In the genomic region with DNA sequence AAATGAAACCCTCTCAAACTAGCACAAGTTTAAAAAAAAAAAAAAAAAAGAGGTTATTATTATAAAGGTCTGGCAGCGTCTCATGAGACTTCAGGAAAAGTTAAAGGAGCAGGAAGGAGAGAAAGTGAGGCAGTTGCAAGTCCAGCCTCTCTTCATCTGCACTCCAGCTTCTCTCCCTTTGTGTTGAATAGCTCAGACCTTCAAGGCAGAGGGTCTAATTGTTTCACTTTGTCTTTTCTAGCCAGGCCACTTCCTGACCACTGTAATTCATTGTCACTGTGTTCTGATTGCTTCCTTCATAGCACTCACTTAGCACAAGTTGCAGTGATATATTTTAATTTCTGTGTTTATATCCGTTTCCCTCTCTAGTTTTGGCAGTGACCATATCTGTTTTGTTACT, we compare ENCODE assay signal across 8 cellular contexts.
DNase-seq lines count a peak whose midpoint lies in the region; ATAC-seq and TF ChIP-seq lines count a peak whose summit lies in the region.

No MANE protein-coding gene starts in this region.

- TF ChIP-seq CTCF in Peyer's patch (IDR thresholded peaks at IDR 0.05) (no peak), OCI-LY7 (conservative IDR thresholded peaks at IDR 0.05; ENCODE audit: low read length) (no peak)

- H3K4me1 Mint-ChIP-seq in activated naive CD4-positive, alpha-beta T cell treated with anti-CD3 and anti-CD28 coated beads, Interleukin-2, amount 10 ng/mL, durations not matched to agents 7 days and 5 days = peaks cover 24% of the 10 kb centered on the region

- DNase-seq in Peyer's patch (no peak), right cardiac atrium (no peak), amniotic stem cell (lab: John Stamatoyannopoulos, UW) (no peak), G401 (ENCODE audit: low spot score) (no peak), OCI-LY7 (ENCODE audit: low spot score) (no peak)
- no peak for DNase-seq in activated naive CD4-positive, alpha-beta T cell treated with anti-CD3 and anti-CD28 coated beads, Interleukin-2, amount 10 ng/mL, durations not matched to agents 7 days and 5 days

- ATAC-seq in GM21619 (IDR thresholded peaks at IDR 0.05; ENCODE audit: unreplicated experiment) (peak; percentile 63), right cardiac atrium (peak; percentile 40 to 45)

- H3K27me3 ChIP-seq in ACC112 (ENCODE audit: insufficient read depth, low read length) (no peaks in the 10 kb centered on the region), Peyer's patch (no peaks in the 10 kb centered on the region), right cardiac atrium (ENCODE audit: control insufficient read depth, insufficient read depth) (no peaks in the 10 kb centered on the region)

- no peak overlapping the region for H3K4me2 ChIP-seq in OCI-LY7 (ENCODE audit: low read length)

- no peaks in the 10 kb centered on the region for H3K9me3 Mint-ChIP-seq in activated naive CD4-positive, alpha-beta T cell treated with anti-CD3 and anti-CD28 coated beads, Interleukin-2, amount 10 ng/mL, durations not matched to agents 7 days and 5 days

- no peaks in the 10 kb centered on the region for H3K27me3 Mint-ChIP-seq in activated naive CD4-positive, alpha-beta T cell treated with anti-CD3 and anti-CD28 coated beads, Interleukin-2, amount 10 ng/mL, durations not matched to agents 7 days and 5 days

- no peak for TF ChIP-seq POLR2A in Peyer's patch (IDR thresholded peaks at IDR 0.05)

- intact Hi-C loops in right cardiac atrium (cut with DNase I) = loop anchor here in 1 of 4 donors (10.0 kb wide), 1 partner anchor 102 kb away; the partner anchor contains the start of gene SPATS2L
- intact Hi-C loops in OCI-LY7 (cut with micrococcal nuclease; ENCODE audit: unreplicated experiment) = no loop called here

- H3K9me3 ChIP-seq in Peyer's patch (no peaks in the 10 kb centered on the region), right cardiac atrium (ENCODE audit: control insufficient read depth, low read length) (no peaks in the 10 kb centered on the region), OCI-LY7 (ENCODE audit: low read length) (no peaks in the 10 kb centered on the region)

- no peaks in the 10 kb centered on the region for H4K20me1 ChIP-seq in OCI-LY7 (ENCODE audit: insufficient read depth, low read length)

- no peak overlapping the region for H3K27ac Mint-ChIP-seq in activated naive CD4-positive, alpha-beta T cell treated with anti-CD3 and anti-CD28 coated beads, Interleukin-2, amount 10 ng/mL, durations not matched to agents 7 days and 5 days

- H3K27ac ChIP-seq in ACC112 (ENCODE audit: low read depth, low read length) (peak overlapping the region; percentile 88), Peyer's patch (peak overlapping the region in 3 of 4 donors; percentile 65 to 88 (median 72)), right cardiac atrium (ENCODE audit: low read length) (peak overlapping the region; percentile 48), OCI-LY7 (ENCODE audit: low read depth, low read length, poor library complexity, severe bottlenecking) (no peak overlapping the region)

- no peak overlapping the region for H2AFZ ChIP-seq in ACC112 (ENCODE audit: low read length, unreplicated experiment)
- H2AFZ ChIP-seq in OCI-LY7 (ENCODE audit: low read length) = no peak overlapping the region

- CTCF ChIA-PET in activated naive CD4-positive, alpha-beta T cell treated with anti-CD3 and anti-CD28 coated beads, Interleukin-2, amount 10 ng/mL, durations not matched to agents 7 days and 5 days (lab: Charles Lee) = interaction anchor here (1.3 kb wide), 1 partner anchor 9 kb away, joined by 4 read pairs; no protein-coding TSS in a partner anchor
- CTCF ChIA-PET in OCI-LY7 (lab: Charles Lee; ENCODE audit: unreplicated experiment) = no interaction called here

- no peaks in the 10 kb centered on the region for H3K36me3 Mint-ChIP-seq in activated naive CD4-positive, alpha-beta T cell treated with anti-CD3 and anti-CD28 coated beads, Interleukin-2, amount 10 ng/mL, durations not matched to agents 7 days and 5 days

- BruUV-seq in OCI-LY7 (replicated peaks; lab: Mats Ljungman, UMichigan) = no TSS peak

- H3K4me3 ChIP-seq in ACC112 (ENCODE audit: low read depth, low read length) = 0 out of 2 replicates have a peak overlapping the region, but pooled peaks have one; percentile 19
- no peak overlapping the region for H3K4me3 ChIP-seq in Peyer's patch
- no peak overlapping the region for H3K4me3 ChIP-seq in right cardiac atrium (ENCODE audit: low read length)
- H3K4me3 ChIP-seq in OCI-LY7 (ENCODE audit: low read depth, low read length, poor library complexity, severe bottlenecking) = no peak overlapping the region

- H3K36me3 ChIP-seq in ACC112 (ENCODE audit: insufficient read depth, low read length) = no peaks in the 10 kb centered on the region
- no peaks in the 10 kb centered on the region for H3K36me3 ChIP-seq in Peyer's patch
- no peaks in the 10 kb centered on the region for H3K36me3 ChIP-seq in OCI-LY7 (ENCODE audit: insufficient read depth, low read length)

- no peaks in the 10 kb centered on the region for H3K9me2 ChIP-seq in OCI-LY7 (ENCODE audit: insufficient read depth, low read length)

- POLR2A ChIA-PET in OCI-LY7 (lab: Charles Lee) = interaction anchor here (1.4 to 2.0 kb wide), 2 partner anchors 9 to 28 kb away, joined by 3 to 8 read pairs; no protein-coding TSS in a partner anchor

- in situ Hi-C loops in G401 (cut with HindIII; ENCODE audit: low sequenced_read_pairs) = no loop called here

- WGBS in right cardiac atrium = 23% methylated on average over 2 of the region's 2 CpGs

- H3K4me1 ChIP-seq in ACC112 (ENCODE audit: control insufficient read depth, insufficient read depth, low read length, unreplicated experiment) (peaks cover 71% of the 10 kb centered on the region), Peyer's patch (peaks cover 0 to 44% (median 4%) of the 10 kb centered on the region in 4 donors), right cardiac atrium (ENCODE audit: control insufficient read depth, insufficient read depth, low read length) (peaks cover 9% of the 10 kb centered on the region), OCI-LY7 (ENCODE audit: insufficient read depth, low read length, poor library complexity, severe bottlenecking) (no peaks in the 10 kb centered on the region)

- H3K79me2 ChIP-seq in ACC112 (ENCODE audit: control insufficient read depth, insufficient read depth, low read length, unreplicated experiment) = peaks cover 51% of the 10 kb centered on the region
- no peaks in the 10 kb centered on the region for H3K79me2 ChIP-seq in OCI-LY7 (ENCODE audit: insufficient read depth, low read depth, low read length)

- H3K4me3 Mint-ChIP-seq in activated naive CD4-positive, alpha-beta T cell treated with anti-CD3 and anti-CD28 coated beads, Interleukin-2, amount 10 ng/mL, durations not matched to agents 7 days and 5 days = no peak overlapping the region
